Comparison of ENCODE assay signal across 8 cellular contexts in the genomic region with DNA sequence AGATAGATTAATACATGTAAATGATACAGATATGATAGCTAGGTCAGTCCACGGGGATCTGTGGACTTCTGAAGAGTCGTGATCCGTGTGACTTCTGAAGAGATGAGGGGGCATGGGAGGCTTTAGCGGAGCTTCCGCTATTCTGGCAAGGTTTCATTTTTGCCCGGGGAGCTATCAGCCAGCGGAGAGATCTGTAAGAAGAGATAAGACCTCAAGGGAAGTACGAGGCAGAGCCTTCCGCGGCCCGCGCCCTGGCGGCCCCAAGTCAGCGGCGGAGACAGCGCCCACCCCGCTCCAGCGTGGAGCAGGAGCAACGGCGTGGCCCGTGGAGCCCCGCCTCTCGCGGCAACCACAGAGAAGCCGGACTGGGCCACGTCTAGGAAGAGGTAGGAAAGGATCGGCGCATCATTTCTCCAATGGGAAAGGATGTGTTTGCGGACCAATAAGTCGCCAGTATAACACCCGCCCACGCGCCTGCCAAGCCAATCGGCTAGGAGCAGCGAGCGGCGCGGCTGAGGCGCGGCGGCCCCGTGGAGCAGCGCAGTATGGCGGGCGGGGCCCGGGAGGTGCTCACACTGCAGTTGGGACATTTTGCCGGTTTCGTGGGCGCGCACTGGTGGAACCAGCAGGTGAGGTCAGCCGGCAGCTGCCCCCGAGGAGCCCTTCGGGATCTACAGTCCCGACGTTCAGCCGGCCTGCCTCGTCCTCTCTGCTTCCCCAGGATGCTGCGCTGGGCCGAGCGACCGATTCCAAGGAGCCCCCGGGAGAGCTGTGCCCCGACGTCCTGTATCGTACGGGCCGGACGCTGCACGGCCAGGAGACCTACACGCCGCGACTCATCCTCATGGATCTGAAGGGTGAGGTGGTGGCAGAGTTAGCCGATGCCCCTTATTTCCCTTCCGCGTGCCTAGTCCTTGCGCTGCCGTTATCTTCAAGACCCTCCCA. TPM values are rescaled to one million over a fixed set of nuclear protein-coding genes. Genes with fewer than 3 reads are reported as not detected.
A peak's percentile ranks its signal among the peaks of the same experiment; 100 is the strongest.
DNase-seq lines count a peak whose midpoint lies in the region; ATAC-seq and TF ChIP-seq lines count a peak whose summit lies in the region.
"Not testable (repeated sequence)": the region's sequence is repeated elsewhere in the genome, so short reads cannot be mapped to it uniquely, and the experiment has no call there.

No MANE protein-coding gene starts in this region.

- under 1% methylated on average over 42 of the region's 77 CpGs for WGBS in prostate gland
- WGBS in urinary bladder, result under 1% methylated on average over 47 of the region's 77 CpGs

- peak overlapping the region; percentile 72 to 78 for H3K27ac ChIP-seq in prostate gland
- peak overlapping the region; percentile 83 for H3K27ac ChIP-seq in urinary bladder (ENCODE audit: low read depth)

- ATAC-seq in HG02884 (IDR thresholded peaks at IDR 0.05; ENCODE audit: unreplicated experiment) (peak; percentile 88), left ventricle myocardium superior (peak; percentile 96)

- peak; percentile 87 for TF ChIP-seq POLR2A in GM15510 (IDR thresholded peaks at IDR 0.05; ENCODE audit: borderline replicate concordance, extremely low read depth, insufficient read length)
- TF ChIP-seq POLR2A in prostate gland (IDR thresholded peaks at IDR 0.05), result peak; percentile 57

- H3K4me3 ChIP-seq in prostate gland (peak overlapping the region; percentile 52 to 56), urinary bladder (ENCODE audit: low read depth, low read length) (peak overlapping the region; percentile 55)

- H3K9me3 ChIP-seq in prostate gland, result not testable (repeated sequence)

- peak in 1 of 4 experiments; percentile 9 for TF ChIP-seq CTCF in prostate gland (IDR thresholded peaks at IDR 0.05)

- DNase-seq in NCI-H146 treated with DMSO at 0.1 percent for 48 hours (lab: John Stamatoyannopoulos, UW; ENCODE audit: unreplicated experiment) (peak; percentile 95), T-helper 1 cell (peak; percentile 81 to 94 (median 85)), amygdala (lab: John Stamatoyannopoulos, UW) (peak; percentile 16 to 97 (median 88)), left ventricle myocardium superior (peak; percentile 98), prostate gland (ENCODE audit: low spot score) (peak; percentile 95)

- not testable (repeated sequence) for H3K4me1 ChIP-seq in prostate gland (replicated peaks); urinary bladder (ENCODE audit: insufficient read depth)

- not testable (repeated sequence) for H3K27me3 ChIP-seq in prostate gland (replicated peaks; ENCODE audit: insufficient read depth)

- intact Hi-C loops in left ventricle myocardium superior (cut with micrococcal nuclease); prostate gland (cut with DNase I): not testable (repeated sequence)

- H3K36me3 ChIP-seq in prostate gland; urinary bladder (ENCODE audit: insufficient read depth): not testable (repeated sequence)

RNA-seq across cellular contexts. Expression of gene DAP3, which starts 56.7 kb away (rescaled TPM):
- total RNA-seq in left ventricle myocardium superior (123 TPM), prostate gland (100 to 1,000 TPM; 139 to 151 TPM), urinary bladder (57.3 TPM)
- 72.0 TPM for polyA plus RNA-seq in urinary bladder

RNA-seq across cellular contexts. Expression of gene YY1AP1, which starts 57.0 kb away (rescaled TPM):
- total RNA-seq in left ventricle myocardium superior, result 70.5 TPM
- 100 to 1,000 TPM in 1 of 2 donors, 10 to 100 TPM in 1; 63.4 to 121 TPM for total RNA-seq in prostate gland
- total RNA-seq in urinary bladder, result 166 TPM
- 56.5 TPM for polyA plus RNA-seq in urinary bladder

Comparison
In these comparisons a context has a peak if more than half of its experiments do, and no peak if none do; other contexts are left out.
1. Peak in every context shown above with its lines: DNase-seq, ATAC-seq, H3K4me3 ChIP-seq and H3K27ac ChIP-seq.